In the genomic region with DNA sequence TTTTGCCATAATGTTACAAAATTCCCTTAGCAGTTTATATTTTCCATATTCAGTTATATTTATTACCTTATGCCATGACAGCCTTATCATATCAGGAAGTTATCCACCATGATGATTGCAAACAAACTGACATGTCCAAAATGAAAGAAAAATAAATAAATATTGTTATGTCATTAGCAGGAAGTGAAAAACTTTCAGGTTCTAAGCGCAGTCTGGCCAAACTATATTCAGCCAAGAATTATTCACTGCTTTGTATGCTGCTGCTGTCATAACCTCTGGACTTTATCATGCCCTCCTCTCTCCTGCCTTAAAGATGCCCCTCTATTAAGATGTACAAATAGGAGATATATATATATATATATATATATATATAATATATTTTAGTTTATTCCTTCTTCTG, we compare ENCODE assay signal across 34 cellular contexts. TPM values are rescaled to one million over a fixed set of nuclear protein-coding genes. Genes with fewer than 3 reads are reported as not detected.
"Had no signal": no experiment of that assay in that cellular context is flagged by ENCODE, and none has a peak within 500 bp of the region (broad histone marks: within the 10 kb centered on the region; RNA-seq: fewer than 3 reads in every experiment).

No MANE protein-coding gene starts in this region.

- H3K4me2 ChIP-seq: PC-9 had no signal

- ATAC-seq: Panc1, Right ventricle myocardium inferior, SK-N-SH treated with all-trans-retinoic acid at 6 μM for 48 hours, T-cell had no signal

- H3K27me3 ChIP-seq: MG63 had no signal

- H2AFZ ChIP-seq: PC-9 had no signal

- H3K27ac ChIP-seq: PC-9, RWPE1, SK-N-MC had no signal

- DNase-seq: Kasumi-1, MG63, MV-4-11, NCI-H1092, NCI-H1105, NCI-H1417 treated with DMSO at 0.1 percent for 48 hours, NCI-H1436 treated with DMSO at 0.1 percent for 48 hours, NCI-H1694 treated with DMSO at 0.1 percent for 48 hours, NCI-H187 treated with DMSO at 0.1 percent for 48 hours, NCI-H2029, NCI-H2081, NCI-H2171 treated with DMSO at 0.1 percent for 48 hours, NCI-H2227 treated with DMSO at 0.1 percent for 48 hours, NCI-H345, NCI-H446, NCI-H510A treated with DMSO at 0.1 percent for 48 hours, NCI-H526, NCI-H69, NCI-H748 treated with DMSO at 0.1 percent for 48 hours, NCI-H82, PC-9, SHP77, T-cell had no signal

- H3K9me3 ChIP-seq: MG63 had no signal

- H3K4me3 ChIP-seq: MG63, PC-9, SK-N-MC had no signal

- H3K36me3 ChIP-seq: MG63 had no signal

RNA-seq across cellular contexts. Expression of a gene that starts 27.7 kb away (rescaled TPM):
- total RNA-seq: M059J; NCI-H460; OCI-LY7; PC-9; Right ventricle myocardium inferior; RPMI7951; SK-MEL-5; T-cell; T-helper 1 cell treated with Interleukin-12 subunit alpha and Interleukin-12 subunit beta and Interleukin-4 antibody, amounts not matched to agents 30 ng/mL and 1 ng/mL, for 36 hours had no signal

RNA-seq across cellular contexts. Expression of a gene that starts 55.6 kb away (rescaled TPM):
- total RNA-seq: M059J; NCI-H460; OCI-LY7; PC-9; Right ventricle myocardium inferior; RPMI7951; SK-MEL-5; T-cell; T-helper 1 cell treated with Interleukin-12 subunit alpha and Interleukin-12 subunit beta and Interleukin-4 antibody, amounts not matched to agents 30 ng/mL and 1 ng/mL, for 36 hours had no signal
